In genomic region chr6:98932424-98932823, GRCh38 we compare ENCODE assay signal across 29 cellular contexts. TPM values are rescaled to one million over a fixed set of nuclear protein-coding genes. Genes with fewer than 3 reads are reported as not detected.
A peak's percentile ranks its signal among the peaks of the same experiment; 100 is the strongest.
DNase-seq lines count a peak whose midpoint lies in the region; TF ChIP-seq lines count a peak whose summit lies in the region.
"Had no signal": no experiment of that assay in that cellular context is flagged by ENCODE, and none has a peak within 500 bp of the region (broad histone marks: within the 10 kb centered on the region; RNA-seq: fewer than 3 reads in every experiment).

No MANE protein-coding gene starts in this region.

- no peak overlapping the region for H3K27ac Mint-ChIP-seq in MCF 10A (ENCODE audit: low read depth, unreplicated experiment)
- H3K27ac Mint-ChIP-seq: activated naive CD4-positive, alpha-beta T cell treated with anti-CD3 and anti-CD28 coated beads for 36 hours; HFFc6 had no signal

- in situ Hi-C loops in GM23248 (cut with MboI), result no loop called here

- H3K4me1 ChIP-seq in GM23248 (ENCODE audit: insufficient read depth), result peaks cover 11% of the 10 kb centered on the region
- H3K4me1 ChIP-seq: psoas muscle had no signal

- DNase-seq in DMS 273 (lab: John Stamatoyannopoulos, UW; ENCODE audit: unreplicated experiment), result peak; percentile 8
- no peak for DNase-seq in DMS 273 treated with DMSO at 0.1 percent for 48 hours (lab: John Stamatoyannopoulos, UW)
- peak; percentile 47 for DNase-seq in NCI-H69 (lab: John Stamatoyannopoulos, UW)
- DNase-seq in dermis blood vessel endothelial cell, result peak; percentile 30
- DNase-seq in retina, result peak; percentile 16
- DNase-seq in MCF 10A (ENCODE audit: unreplicated experiment), result no peak
- DNase-seq in GM23248, result no peak
- no peak for DNase-seq in mesenteric fat pad (ENCODE audit: low spot score)
- DNase-seq: activated CD4-positive, CD25-positive, alpha-beta regulatory T cell treated with anti-CD3 and anti-CD28 coated beads, Interleukin-2, amount 50 U/mL, for 72 hours; activated CD8-positive, alpha-beta memory T cell treated with anti-CD3 and anti-CD28 coated beads for 24 hours; activated naive CD4-positive, alpha-beta T cell treated with anti-CD3 and anti-CD28 coated beads for 36 hours; activated T-cell treated with anti-CD3 and anti-CD28 coated beads, Interleukin-2, amount 50 U/mL, for 4 hours; Calu3; gastrocnemius medialis; HFFc6; kidney glomerular epithelial cell; MG63; midbrain; NCI-H187 treated with DMSO at 0.1 percent for 48 hours; NK-92 treated with Interleukin-12 subunit alpha and Interleukin-12 subunit beta, amount 100 ng/mL, for 24 hours; psoas muscle; stimulated activated CD4-positive, alpha-beta T cell treated with anti-CD3 and anti-CD28 coated beads, Interleukin-2, amount 100 ng/mL, for 24 hours; stimulated activated naive CD4-positive, alpha-beta T cell treated with Interleukin-2 at 50 U/mL for 16 hours; upper lobe of right lung had no signal

- H3K4me3 Mint-ChIP-seq in MCF 10A (ENCODE audit: unreplicated experiment), result no peak overlapping the region
- H3K4me3 Mint-ChIP-seq: activated naive CD4-positive, alpha-beta T cell treated with anti-CD3 and anti-CD28 coated beads for 36 hours; activated T-cell treated with anti-CD3 and anti-CD28 coated beads, Interleukin-2, amount 50 U/mL, for 4 hours; central memory CD8-positive, alpha-beta T cell; HFFc6 had no signal

- peaks cover 85% of the 10 kb centered on the region for H3K79me2 ChIP-seq in GM23248 (ENCODE audit: insufficient read depth)

- peaks cover 12% of the 10 kb centered on the region for H3K4me1 Mint-ChIP-seq in MCF 10A (ENCODE audit: insufficient read depth, unreplicated experiment)

- intact Hi-C loops in MCF 10A (cut with micrococcal nuclease), result no loop called here

- H3K27me3 ChIP-seq in GM23248 (replicated peaks; ENCODE audit: insufficient read depth), result no peaks in the 10 kb centered on the region
- H3K27me3 ChIP-seq: ascending aorta, gastrocnemius medialis, MG63, upper lobe of right lung had no signal

- H3K9me3 ChIP-seq in GM23248 (ENCODE audit: low read depth), result no peaks in the 10 kb centered on the region
- H3K9me3 ChIP-seq: ascending aorta, gastrocnemius medialis, MG63, psoas muscle, upper lobe of right lung had no signal

- 92 to 97% methylated on average over 7 of the region's 7 CpGs for WGBS in GM23248 (ENCODE audit: low coverage in 1 of 2, low lambda C conversion rate in 2 of 2, missing lambda C conversion rate in 2 of 2), 2 experiments

- POLR2A ChIA-PET in MCF 10A (lab: Yijun Ruan, JAX), result interaction anchor here (1.1 kb wide), 1 partner anchor 22 kb away, joined by 4 read pairs; no protein-coding TSS in a partner anchor

- H3K9me2 ChIP-seq in GM23248 (ENCODE audit: insufficient read depth), result no peaks in the 10 kb centered on the region

- H3K36me3 Mint-ChIP-seq in MCF 10A (ENCODE audit: insufficient read depth, unreplicated experiment), result peaks cover 22% of the 10 kb centered on the region

- H3F3A ChIP-seq in GM23248 (ENCODE audit: insufficient read depth), result peaks cover 9% of the 10 kb centered on the region

- no peak overlapping the region for H3K9ac ChIP-seq in GM23248

- no peak overlapping the region for H3K4me2 ChIP-seq in GM23248 (ENCODE audit: unreplicated experiment)

- no peak overlapping the region for H2AFZ ChIP-seq in GM23248

- H3K36me3 ChIP-seq in GM23248 (ENCODE audit: low read depth), result no peaks in the 10 kb centered on the region
- H3K36me3 ChIP-seq: ascending aorta, gastrocnemius medialis, MG63 had no signal

- H3K27me3 Mint-ChIP-seq in MCF 10A (ENCODE audit: insufficient read depth, unreplicated experiment), result no peaks in the 10 kb centered on the region
- H3K27me3 Mint-ChIP-seq: central memory CD8-positive, alpha-beta T cell had no signal

- TF ChIP-seq CTCF in MCF 10A (IDR thresholded peaks at IDR 0.05; ENCODE audit: unreplicated experiment), result no peak

- no peaks in the 10 kb centered on the region for H3K9me3 Mint-ChIP-seq in MCF 10A (ENCODE audit: unreplicated experiment)
- H3K9me3 Mint-ChIP-seq: activated naive CD4-positive, alpha-beta T cell treated with anti-CD3 and anti-CD28 coated beads for 36 hours; activated T-cell treated with anti-CD3 and anti-CD28 coated beads, Interleukin-2, amount 50 U/mL, for 4 hours; central memory CD8-positive, alpha-beta T cell; HFFc6 had no signal

- no peak overlapping the region for H3K4me3 ChIP-seq in GM23248
- H3K4me3 ChIP-seq: ascending aorta, gastrocnemius medialis, MG63, psoas muscle, skin epidermis, upper lobe of right lung had no signal

- no peaks in the 10 kb centered on the region; the same call in 1 of the 2 replicates for H4K20me1 ChIP-seq in GM23248 (ENCODE audit: insufficient read depth)

- CTCF ChIA-PET in MCF 10A (lab: Yijun Ruan, JAX), result no interaction called here

- no TSS peak for BruUV-seq in MCF 10A (replicated peaks; lab: Mats Ljungman, UMichigan)

- no peak overlapping the region for H3K27ac ChIP-seq in GM23248
- H3K27ac ChIP-seq: 22Rv1, ascending aorta, gastrocnemius medialis, HL-60, psoas muscle, skin epidermis, upper lobe of right lung had no signal

RNA-seq across cellular contexts. Expression of gene FBXL4, which starts 15.3 kb away (rescaled TPM):
- total RNA-seq in dermis blood vessel endothelial cell, result 15.5 and 18.6 TPM in 2 replicates
- 11.3 and 15.7 TPM in 2 replicates for total RNA-seq in MCF 10A (2022)
- 15.1 and 22.6 TPM in 2 replicates for total RNA-seq in GM23248 (2014; rRNA removed; shearing (Covaris generic))
- polyA plus RNA-seq in GM23248 (2016; fragmentation: Nextera tagmentation; extraction: Ambion mirVana), result 11.3 and 11.7 TPM in 2 replicates
- 17.0 TPM for total RNA-seq in mesenteric fat pad

Comparison
In these comparisons a context has a peak if more than half of its experiments do, and no peak if none do; other contexts are left out.
1. DNase-seq: peak in DMS 273 (single experiment), NCI-H69 (single experiment), dermis blood vessel endothelial cell (single experiment) and retina (single experiment); none in DMS 273 treated with DMSO at 0.1 percent for 48 hours (single experiment), MCF 10A (single experiment), GM23248 (single experiment) and mesenteric fat pad (single experiment).